ENCODE assay signal across 8 cellular contexts in the genomic region with DNA sequence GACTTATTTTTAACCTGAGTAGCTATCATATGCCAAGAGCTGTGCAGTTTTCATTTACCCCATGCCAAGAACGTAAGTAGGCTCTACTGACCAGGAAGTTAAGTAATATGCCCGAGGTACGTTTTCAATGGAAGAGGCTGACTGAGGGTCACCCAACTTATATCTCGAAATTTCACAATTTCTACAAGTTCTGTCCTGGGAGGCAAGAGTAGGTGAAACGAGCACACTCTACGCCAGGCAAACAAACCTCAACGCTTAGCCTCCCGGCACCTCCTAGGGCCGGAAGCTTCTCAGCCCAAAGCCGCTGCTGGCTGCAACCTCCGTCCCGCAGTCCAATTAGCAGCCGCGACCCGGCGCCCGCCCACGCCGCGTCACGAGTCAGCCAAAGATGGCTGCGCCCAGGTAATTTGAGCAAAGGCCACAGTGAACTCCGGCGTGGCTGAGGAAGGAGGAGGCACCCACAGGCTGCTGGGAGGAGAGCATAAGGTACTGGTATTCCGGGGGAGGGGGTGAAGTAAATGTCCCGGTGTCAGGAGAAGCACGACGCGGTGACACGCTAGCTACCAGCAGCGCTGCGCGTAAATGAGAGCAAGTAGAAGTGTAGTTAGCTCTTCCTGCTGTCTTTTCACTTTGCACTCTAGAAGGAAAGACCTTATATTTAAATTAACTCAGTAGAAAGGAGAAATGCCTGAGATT. TPM values are rescaled to one million over a fixed set of nuclear protein-coding genes. Genes with fewer than 3 reads are reported as not detected.
DNase-seq lines count a peak whose midpoint lies in the region; ATAC-seq and TF ChIP-seq lines count a peak whose summit lies in the region.

Gene TMEM126A, plus strand, starts transcription at position 364 of the 696 bp plus-strand sequence. CDS start 2,289 bp downstream, outside the sequence.

- H3K36me3 Mint-ChIP-seq in activated T-cell treated with anti-CD3 and anti-CD28 coated beads, Interleukin-2, amount 50 U/mL, for 24 hours (ENCODE audit: low read depth) = peaks cover 36% of the 10 kb centered on the region

- H3K9me3 ChIP-seq in mucosa of descending colon = no peaks in the 10 kb centered on the region

- ATAC-seq in GM21723 (IDR thresholded peaks at IDR 0.05; ENCODE audit: unreplicated experiment) = peak; percentile 100
- peak; percentile 99 for ATAC-seq in mucosa of descending colon

- DNase-seq in DMS153 treated with DMSO at 0.1 percent for 48 hours (lab: John Stamatoyannopoulos, UW; ENCODE audit: unreplicated experiment) (peak; percentile 72), KBM-7 (peak; percentile 90), epithelial cell of proximal tubule (ENCODE audit: low read depth) (no peak), mucosa of descending colon (peak; percentile 94 to 95 (median 95))
- DNase-seq in activated T-cell treated with anti-CD3 and anti-CD28 coated beads, Interleukin-2, amount 50 U/mL, for 24 hours = peak; percentile 92
- peak; percentile 91 for DNase-seq in stimulated activated CD8-positive, alpha-beta memory T cell treated with anti-CD3 and anti-CD28 coated beads, Interleukin-4, amount 100 ng/mL, for 24 hours (ENCODE audit: low read depth)

- peak within 1 kb of the TSS; percentile 93 for H3K27ac Mint-ChIP-seq in activated T-cell treated with anti-CD3 and anti-CD28 coated beads, Interleukin-2, amount 50 U/mL, for 24 hours

- in situ Hi-C loops in KBM-7 (cut with MboI; ENCODE audit: low pct_unique_long_range_greater_than_20kb, low sequenced_read_pairs) = no loop called here

- H3K4me3 Mint-ChIP-seq in activated T-cell treated with anti-CD3 and anti-CD28 coated beads, Interleukin-2, amount 50 U/mL, for 24 hours = peak within 1 kb of the TSS; percentile 89

- H3K4me3 ChIP-seq in epithelial cell of proximal tubule (ENCODE audit: low read depth, low read length) (peak within 1 kb of the TSS; percentile 78), mucosa of descending colon (peak within 1 kb of the TSS; percentile 29)

- no peak for TF ChIP-seq CTCF in epithelial cell of proximal tubule (conservative IDR thresholded peaks at IDR 0.05; ENCODE audit: low read depth, low read length)
- no peak for TF ChIP-seq CTCF in mucosa of descending colon (IDR thresholded peaks at IDR 0.05)

- no peaks in the 10 kb centered on the region for H3K9me3 Mint-ChIP-seq in activated T-cell treated with anti-CD3 and anti-CD28 coated beads, Interleukin-2, amount 50 U/mL, for 24 hours

- intact Hi-C loops in mucosa of descending colon (cut with DNase I, micrococcal nuclease) = no loop called here

- H3K36me3 ChIP-seq in mucosa of descending colon (ENCODE audit: low read depth) = no peaks in the 10 kb centered on the region

- peaks cover 17% of the 10 kb centered on the region for H3K4me1 ChIP-seq in mucosa of descending colon (ENCODE audit: low read depth)

- H3K4me1 Mint-ChIP-seq in activated T-cell treated with anti-CD3 and anti-CD28 coated beads, Interleukin-2, amount 50 U/mL, for 24 hours (ENCODE audit: low read depth) = peaks cover 31% of the 10 kb centered on the region

- peaks cover 13% of the 10 kb centered on the region for H3K27me3 Mint-ChIP-seq in activated T-cell treated with anti-CD3 and anti-CD28 coated beads, Interleukin-2, amount 50 U/mL, for 24 hours

TF ChIP-seq in PFSK-1, 5 proteins besides CTCF, POLR2A, EP300 and RAD21:
- TF ChIP-seq FOXP2 (optimal IDR thresholded peaks at IDR 0.05; ENCODE audit: borderline replicate concordance, extremely low read depth, extremely low read length, insufficient read depth) (peak; percentile 47), TAF1 (IDR thresholded peaks at IDR 0.05; ENCODE audit: borderline replicate concordance, insufficient read depth, low read length) (peak; percentile 83), POLR2AphosphoS5 (IDR thresholded peaks at IDR 0.05; ENCODE audit: low read depth, low read length) (peak; percentile 93), SIN3A (IDR thresholded peaks at IDR 0.05; ENCODE audit: borderline replicate concordance, insufficient read depth, low read length) (no peak)
- TF ChIP-seq, protein P1, sequence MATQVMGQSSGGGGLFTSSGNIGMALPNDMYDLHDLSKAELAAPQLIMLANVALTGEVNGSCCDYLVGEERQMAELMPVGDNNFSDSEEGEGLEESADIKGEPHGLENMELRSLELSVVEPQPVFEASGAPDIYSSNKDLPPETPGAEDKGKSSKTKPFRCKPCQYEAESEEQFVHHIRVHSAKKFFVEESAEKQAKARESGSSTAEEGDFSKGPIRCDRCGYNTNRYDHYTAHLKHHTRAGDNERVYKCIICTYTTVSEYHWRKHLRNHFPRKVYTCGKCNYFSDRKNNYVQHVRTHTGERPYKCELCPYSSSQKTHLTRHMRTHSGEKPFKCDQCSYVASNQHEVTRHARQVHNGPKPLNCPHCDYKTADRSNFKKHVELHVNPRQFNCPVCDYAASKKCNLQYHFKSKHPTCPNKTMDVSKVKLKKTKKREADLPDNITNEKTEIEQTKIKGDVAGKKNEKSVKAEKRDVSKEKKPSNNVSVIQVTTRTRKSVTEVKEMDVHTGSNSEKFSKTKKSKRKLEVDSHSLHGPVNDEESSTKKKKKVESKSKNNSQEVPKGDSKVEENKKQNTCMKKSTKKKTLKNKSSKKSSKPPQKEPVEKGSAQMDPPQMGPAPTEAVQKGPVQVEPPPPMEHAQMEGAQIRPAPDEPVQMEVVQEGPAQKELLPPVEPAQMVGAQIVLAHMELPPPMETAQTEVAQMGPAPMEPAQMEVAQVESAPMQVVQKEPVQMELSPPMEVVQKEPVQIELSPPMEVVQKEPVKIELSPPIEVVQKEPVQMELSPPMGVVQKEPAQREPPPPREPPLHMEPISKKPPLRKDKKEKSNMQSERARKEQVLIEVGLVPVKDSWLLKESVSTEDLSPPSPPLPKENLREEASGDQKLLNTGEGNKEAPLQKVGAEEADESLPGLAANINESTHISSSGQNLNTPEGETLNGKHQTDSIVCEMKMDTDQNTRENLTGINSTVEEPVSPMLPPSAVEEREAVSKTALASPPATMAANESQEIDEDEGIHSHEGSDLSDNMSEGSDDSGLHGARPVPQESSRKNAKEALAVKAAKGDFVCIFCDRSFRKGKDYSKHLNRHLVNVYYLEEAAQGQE (IDR thresholded peaks at IDR 0.05; ENCODE audit: insufficient read depth in 1 of 2, low read depth in 2 of 2, low read length in 2 of 2) = no peak

RNA-seq across cellular contexts. Expression of gene TMEM126A, which starts in this region (rescaled TPM):
- 23.5 TPM for polyA plus RNA-seq in PFSK-1 (2012; ENCODE audit: insufficient read length, low read depth)
- 24.3 and 24.6 TPM in 2 replicates for total RNA-seq in epithelial cell of proximal tubule
- 10 to 100 TPM; 18.8 to 25.8 (median 19.4) TPM for total RNA-seq in mucosa of descending colon
